Comparison of ENCODE assay signal across 19 cellular contexts in genomic region chr4:21450331-21450730, GRCh38.
DNase-seq lines count a peak whose midpoint lies in the region; ATAC-seq and TF ChIP-seq lines count a peak whose summit lies in the region.
"Had no signal": no experiment of that assay in that cellular context is flagged by ENCODE, and none has a peak within 500 bp of the region (broad histone marks: within the 10 kb centered on the region; RNA-seq: fewer than 3 reads in every experiment).

No MANE protein-coding gene starts in this region.

- DNase-seq in NCI-H82 (lab: John Stamatoyannopoulos, UW) (peak; percentile 8), NCI-H82 treated with DMSO at 0.1 percent for 48 hours (lab: John Stamatoyannopoulos, UW; ENCODE audit: unreplicated experiment) (no peak), glomerular visceral epithelial cell (ENCODE audit: extremely low spot score) (peak; percentile 18), left ventricle myocardium superior (no peak)
- no peak for DNase-seq in activated CD4-positive, alpha-beta T cell treated with anti-CD3 and anti-CD28 coated beads, Interleukin-2, amount 50 U/mL, for 1 hour
- no peak for DNase-seq in activated CD4-positive, alpha-beta T cell treated with anti-CD3 and anti-CD28 coated beads, Interleukin-2, amount 10 ng/mL, durations not matched to agents 24 days and 14 days
- DNase-seq: 8988T; CD4-positive, alpha-beta memory T cell; DMS153; DMS79; GDM1; GOT3; H7 had no signal

- H3K4me1 Mint-ChIP-seq in nephron, result peaks cover 9% of the 10 kb centered on the region
- no peaks in the 10 kb centered on the region for H3K4me1 Mint-ChIP-seq in activated CD4-positive, alpha-beta T cell treated with anti-CD3 and anti-CD28 coated beads, Interleukin-2, amount 10 ng/mL, durations not matched to agents 24 days and 14 days
- H3K4me1 Mint-ChIP-seq: CD14-positive monocyte; CD4-positive, alpha-beta memory T cell had no signal

- no peak overlapping the region for H3K9ac ChIP-seq in KMS-11
- H3K9ac ChIP-seq: BLaER1 had no signal

- no peak overlapping the region for H3K4me3 ChIP-seq in KMS-11 (IDR thresholded peaks at IDR 0.05; ENCODE audit: insufficient read depth, low read depth, low read length)
- H3K4me3 ChIP-seq: BLaER1 had no signal

- TF ChIP-seq CTCF in KMS-11 (conservative IDR thresholded peaks at IDR 0.05; ENCODE audit: low read depth, low read length) (no peak), nephron (IDR thresholded peaks at IDR 0.05; ENCODE audit: unreplicated experiment in 3 of 3) (no peak)

- H3K4me3 Mint-ChIP-seq in nephron, result no peak overlapping the region
- no peak overlapping the region for H3K4me3 Mint-ChIP-seq in activated CD4-positive, alpha-beta T cell treated with anti-CD3 and anti-CD28 coated beads, Interleukin-2, amount 10 ng/mL, durations not matched to agents 24 days and 14 days
- H3K4me3 Mint-ChIP-seq: CD14-positive monocyte; CD4-positive, alpha-beta memory T cell; HFFc6 had no signal

- peak overlapping the region; percentile 36 for H3K4me2 ChIP-seq in KMS-11
- H3K4me2 ChIP-seq: BLaER1 had no signal

- H3K27ac Mint-ChIP-seq in nephron, result peak overlapping the region in 2 of 3 experiments; percentile 57 to 67
- H3K27ac Mint-ChIP-seq in activated CD4-positive, alpha-beta T cell treated with anti-CD3 and anti-CD28 coated beads, Interleukin-2, amount 10 ng/mL, durations not matched to agents 24 days and 14 days, result no peak overlapping the region
- H3K27ac Mint-ChIP-seq: CD14-positive monocyte; CD4-positive, alpha-beta memory T cell; HFFc6 had no signal

- no peaks in the 10 kb centered on the region for H3K9me3 Mint-ChIP-seq in nephron
- H3K9me3 Mint-ChIP-seq in activated CD4-positive, alpha-beta T cell treated with anti-CD3 and anti-CD28 coated beads, Interleukin-2, amount 10 ng/mL, durations not matched to agents 24 days and 14 days, result no peaks in the 10 kb centered on the region

- H3K27ac ChIP-seq in KMS-11, result peak overlapping the region; percentile 59
- H3K27ac ChIP-seq: BLaER1 had no signal

- no peaks in the 10 kb centered on the region for H3K36me3 ChIP-seq in KMS-11 (ENCODE audit: insufficient read depth)
- H3K36me3 ChIP-seq: BLaER1 had no signal

- H4K20me1 ChIP-seq in KMS-11 (ENCODE audit: insufficient read depth), result no peaks in the 10 kb centered on the region
- H4K20me1 ChIP-seq: BLaER1 had no signal

- H3K4me1 ChIP-seq in KMS-11 (ENCODE audit: low read depth, poor library complexity, severe bottlenecking), result peaks cover 65% of the 10 kb centered on the region
- H3K4me1 ChIP-seq: BLaER1 had no signal

- H3K79me2 ChIP-seq in KMS-11 (ENCODE audit: insufficient read depth, low read depth), result no peaks in the 10 kb centered on the region

- intact Hi-C loops in left ventricle myocardium superior (cut with micrococcal nuclease), result no loop called here
- intact Hi-C loops in activated CD4-positive, alpha-beta T cell treated with anti-CD3 and anti-CD28 coated beads, Interleukin-2, amount 10 ng/mL, durations not matched to agents 24 days and 14 days (cut with micrococcal nuclease), result loop anchor here (5.0 kb wide), 1 partner anchor 333 kb away; no protein-coding TSS in a partner anchor

- ATAC-seq in left ventricle myocardium superior, result no peak
- ATAC-seq: HCT116 had no signal

- no peak overlapping the region for H2AFZ ChIP-seq in KMS-11 (ENCODE audit: low read depth)

- H3K36me3 Mint-ChIP-seq in nephron (ENCODE audit: low read depth), result no peaks in the 10 kb centered on the region
- no peaks in the 10 kb centered on the region for H3K36me3 Mint-ChIP-seq in activated CD4-positive, alpha-beta T cell treated with anti-CD3 and anti-CD28 coated beads, Interleukin-2, amount 10 ng/mL, durations not matched to agents 24 days and 14 days (ENCODE audit: low read depth)
- H3K36me3 Mint-ChIP-seq: CD14-positive monocyte; CD4-positive, alpha-beta memory T cell had no signal

- no peaks in the 10 kb centered on the region for H3K27me3 Mint-ChIP-seq in nephron (ENCODE audit: low read depth)
- no peaks in the 10 kb centered on the region for H3K27me3 Mint-ChIP-seq in activated CD4-positive, alpha-beta T cell treated with anti-CD3 and anti-CD28 coated beads, Interleukin-2, amount 10 ng/mL, durations not matched to agents 24 days and 14 days
- H3K27me3 Mint-ChIP-seq: CD4-positive, alpha-beta memory T cell had no signal

- no peaks in the 10 kb centered on the region for H3K27me3 ChIP-seq in KMS-11 (ENCODE audit: insufficient read depth, low read depth)
- H3K27me3 ChIP-seq: BLaER1 had no signal

Comparison
In these comparisons a context has a peak if more than half of its experiments do, and no peak if none do; other contexts are left out.
1. DNase-seq: peak in NCI-H82 (single experiment) and glomerular visceral epithelial cell (single experiment); none in NCI-H82 treated with DMSO at 0.1 percent for 48 hours (single experiment), activated CD4-positive, alpha-beta T cell treated with anti-CD3 and anti-CD28 coated beads, Interleukin-2, amount 50 U/mL, for 1 hour (single experiment), left ventricle myocardium superior (single experiment) and activated CD4-positive, alpha-beta T cell treated with anti-CD3 and anti-CD28 coated beads, Interleukin-2, amount 10 ng/mL, durations not matched to agents 24 days and 14 days (single experiment).